ENCODE assay signal across 20 cellular contexts in genomic region chr17:74484066-74484465, GRCh38. TPM values are rescaled to one million over a fixed set of nuclear protein-coding genes. Genes with fewer than 3 reads are reported as not detected.
DNase-seq lines count a peak whose midpoint lies in the region; TF ChIP-seq lines count a peak whose summit lies in the region.
"Had no signal": no experiment of that assay in that cellular context is flagged by ENCODE, and none has a peak within 500 bp of the region (broad histone marks: within the 10 kb centered on the region; RNA-seq: fewer than 3 reads in every experiment).

No MANE protein-coding gene starts in this region.

- H2AFZ ChIP-seq in neuronal stem cell (ENCODE audit: low read length), result no peak overlapping the region

- no peak overlapping the region for H4K91ac ChIP-seq in neuronal stem cell (ENCODE audit: low read depth, low read length, poor library complexity)

- H2BK120ac ChIP-seq in neuronal stem cell (ENCODE audit: low read depth, low read length), result no peak overlapping the region

- no peak overlapping the region for H4K8ac ChIP-seq in neuronal stem cell (ENCODE audit: low read depth, low read length)

- no peaks in the 10 kb centered on the region for H3K79me1 ChIP-seq in neuronal stem cell (ENCODE audit: low read depth, low read length)

- no peak overlapping the region for H3K9ac ChIP-seq in neuronal stem cell (ENCODE audit: low read depth, low read length, poor library complexity)

- H3K4me1 ChIP-seq in neuronal stem cell (ENCODE audit: control insufficient read depth in 2 of 2, insufficient read depth in 1 of 2, low read depth in 1 of 2, low read length in 2 of 2), result no peaks in the 10 kb centered on the region
- H3K4me1 ChIP-seq in esophagus squamous epithelium, result peaks cover 0 to 3% (median 0%) of the 10 kb centered on the region in 3 donors

- TF ChIP-seq POLR2A in esophagus squamous epithelium (IDR thresholded peaks at IDR 0.05), result no peak

- peak overlapping the region; percentile 65 for H3K23ac ChIP-seq in neuronal stem cell (ENCODE audit: low read depth, low read length, poor library complexity)

- no peak overlapping the region for H3K27ac ChIP-seq in neuronal stem cell (replicated peaks; ENCODE audit: low read length)
- no peak overlapping the region for H3K27ac ChIP-seq in esophagus squamous epithelium

- H3K4me3 ChIP-seq in H7 (ENCODE audit: insufficient read depth, low read depth, low read length), result no peak overlapping the region
- H3K4me3 ChIP-seq in neuronal stem cell (ENCODE audit: low read length in 2 of 2), result no peak overlapping the region
- H3K4me3 ChIP-seq in esophagus squamous epithelium, result no peak overlapping the region

- no CpG with 5 or more reads among the region's 9 CpGs for WGBS in neuronal stem cell (ENCODE audit: extremely low coverage in 2 of 2, insufficient read length in 2 of 2, insufficient replicate concordance in 1 of 2), 2 donors
- 58 to 63% methylated on average over 1 to 8 of the region's 9 CpGs for WGBS in esophagus squamous epithelium, 2 donors

- H3K9me3 ChIP-seq in neuronal stem cell (replicated peaks in 1 of 2; ENCODE audit: control insufficient read depth in 2 of 2, insufficient read depth in 1 of 2, low read depth in 1 of 2, low read length in 2 of 2), result peaks cover 0 to 2% of the 10 kb centered on the region in 2 donors
- H3K9me3 ChIP-seq in esophagus squamous epithelium, result no peaks in the 10 kb centered on the region

- POLR2A ChIA-PET in GM10248 (lab: Yijun Ruan, JAX), result no interaction called here

- CTCF ChIA-PET in GM10248 (lab: Yijun Ruan, JAX), result interaction anchor here (1.1 to 1.8 kb wide), 5 partner anchors 10 to 105 kb away, joined by 4 to 10 read pairs (median 7); no protein-coding TSS in a partner anchor

- H3K14ac ChIP-seq in neuronal stem cell (ENCODE audit: low read length), result no peak overlapping the region

- H2BK15ac ChIP-seq in neuronal stem cell (ENCODE audit: low read length), result no peak overlapping the region

- H3K4me2 ChIP-seq in neuronal stem cell (ENCODE audit: insufficient read depth, low read length, poor library complexity, severe bottlenecking), result no peak overlapping the region

- H2AK5ac ChIP-seq in neuronal stem cell (ENCODE audit: low read depth, low read length), result no peak overlapping the region

- intact Hi-C loops in esophagus squamous epithelium (cut with DNase I), result no loop called here

- DNase-seq in GM10248 (ENCODE audit: extremely low spot score) (peak; percentile 10), H7 (peak; percentile 18), iPS-NIHi7 (ENCODE audit: extremely low spot score) (peak; percentile 14), neuronal stem cell (ENCODE audit: low spot score) (no peak), DMS53 treated with DMSO at 0.1 percent for 48 hours (lab: John Stamatoyannopoulos, UW; ENCODE audit: unreplicated experiment) (no peak), HCEC 1CT (no peak), esophagus squamous epithelium (lab: John Stamatoyannopoulos, UW) (no peak)
- DNase-seq: CD4-positive, CD25-positive, alpha-beta regulatory T cell; DMS79; Karpas-422; NCI-H1694; NCI-H2081 treated with DMSO at 0.1 percent for 48 hours; NCI-H2171 treated with DMSO at 0.1 percent for 48 hours; NCI-H526; OCI-M1 had no signal

- H3K27me3 ChIP-seq in H7 (ENCODE audit: control insufficient read depth, insufficient read depth, low read length), result no peaks in the 10 kb centered on the region
- H3K27me3 ChIP-seq in neuronal stem cell (ENCODE audit: control insufficient read depth in 3 of 3, insufficient read depth in 3 of 3, low read depth in 1 of 3, low read length in 3 of 3), result no peaks in the 10 kb centered on the region
- H3K27me3 ChIP-seq in esophagus squamous epithelium, result peaks cover 0 to 51% (median 0%) of the 10 kb centered on the region in 4 donors

- TF ChIP-seq CTCF in GM10248 (IDR thresholded peaks at IDR 0.05; ENCODE audit: control extremely low read depth, extremely low read depth, low read depth, missing control alignments), result no peak
- TF ChIP-seq CTCF in esophagus squamous epithelium (IDR thresholded peaks at IDR 0.05), result no peak

- peak overlapping the region; percentile 64 for H3K18ac ChIP-seq in neuronal stem cell (ENCODE audit: low read length)

- no peaks in the 10 kb centered on the region for H3K36me3 ChIP-seq in H7 (replicated peaks; ENCODE audit: control insufficient read depth, insufficient read depth, low read length)
- H3K36me3 ChIP-seq in neuronal stem cell (replicated peaks in 1 of 2; ENCODE audit: control insufficient read depth in 2 of 2, insufficient read depth in 2 of 2, low read length in 2 of 2), result no peaks in the 10 kb centered on the region
- no peaks in the 10 kb centered on the region for H3K36me3 ChIP-seq in esophagus squamous epithelium

- H2BK12ac ChIP-seq in neuronal stem cell (ENCODE audit: low read length), result no peak overlapping the region

- H2BK5ac ChIP-seq in neuronal stem cell (ENCODE audit: low read length), result no peak overlapping the region

- H3K4ac ChIP-seq in neuronal stem cell (ENCODE audit: low read length), result no peak overlapping the region

RNA-seq across cellular contexts. Expression of gene CD300A, which starts 17.6 kb away (rescaled TPM):
- 0.07 and 0.48 TPM in 2 replicates for total RNA-seq in H7 (2014; rRNA removed; shearing (Covaris generic))
- 0.10 TPM for polyA plus RNA-seq in neuronal stem cell (2013, experiment 1 of 2)
- polyA plus RNA-seq in neuronal stem cell (2013, experiment 2 of 2), result 0.04 TPM
- 10 to 100 TPM in 1 of 4 donors, 1 to 10 TPM in 2, under 1 TPM in 1; 0.88 to 19.6 (median 2.8) TPM for total RNA-seq in esophagus squamous epithelium
- total RNA-seq: A673, M059J, SK-MEL-5 had no signal
- polyA plus RNA-seq: BJ had no signal

RNA-seq across cellular contexts. Expression of gene CD300LB, which starts 47.2 kb away (rescaled TPM):
- total RNA-seq in H7 (2014; rRNA removed; shearing (Covaris generic)), result not detected in 2 replicates
- polyA plus RNA-seq in neuronal stem cell (2013, experiment 1 of 2), result not detected
- not detected for polyA plus RNA-seq in neuronal stem cell (2013, experiment 2 of 2)
- total RNA-seq in esophagus squamous epithelium, result under 1 TPM in 2 of 4 donors, not detected in 2; 0.19 TPM
- total RNA-seq: A673; CD4-positive, CD25-positive, alpha-beta regulatory T cell; H1; M059J; SK-MEL-5 had no signal
- polyA plus RNA-seq: BJ; CD4-positive, CD25-positive, alpha-beta regulatory T cell; H1 had no signal

RNA-seq across cellular contexts. Expression of gene GPRC5C, which starts 52.2 kb away (rescaled TPM):
- total RNA-seq in H7 (2014; rRNA removed; shearing (Covaris generic)), result 35.3 and 48.8 TPM in 2 replicates
- 39.2 TPM for polyA plus RNA-seq in neuronal stem cell (2013, experiment 1 of 2)
- polyA plus RNA-seq in neuronal stem cell (2013, experiment 2 of 2), result 37.9 TPM
- total RNA-seq in esophagus squamous epithelium, result 10 to 100 TPM in 2 of 4 donors, 1 to 10 TPM in 2; 6.3 to 21.6 (median 11.7) TPM
- total RNA-seq: A673; CD4-positive, CD25-positive, alpha-beta regulatory T cell had no signal
- polyA plus RNA-seq: CD4-positive, CD25-positive, alpha-beta regulatory T cell had no signal

Comparison
In these comparisons a context has a peak if more than half of its experiments do, and no peak if none do; other contexts are left out.
1. DNase-seq: peak in GM10248 (single experiment), H7 (single experiment) and iPS-NIHi7 (single experiment); none in neuronal stem cell (single experiment), DMS53 treated with DMSO at 0.1 percent for 48 hours (single experiment), HCEC 1CT (single experiment) and esophagus squamous epithelium (single experiment).